17 cellular contexts compared by ENCODE assay signal in genomic region chr18:59267511-59268126, GRCh38. TPM values are rescaled to one million over a fixed set of nuclear protein-coding genes. Genes with fewer than 3 reads are reported as not detected.
DNase-seq lines count a peak whose midpoint lies in the region; ATAC-seq, FAIRE-seq and TF ChIP-seq lines count a peak whose summit lies in the region.
"Had no signal": no experiment of that assay in that cellular context is flagged by ENCODE, and none has a peak within 500 bp of the region (broad histone marks: within the 10 kb centered on the region; RNA-seq: fewer than 3 reads in every experiment).

No MANE protein-coding gene starts in this region.

- peaks cover 5% of the 10 kb centered on the region for H3K36me3 Mint-ChIP-seq in Calu3 (ENCODE audit: insufficient read depth, unreplicated experiment)
- H3K36me3 Mint-ChIP-seq in GM23338 (ENCODE audit: low read depth) = no peaks in the 10 kb centered on the region; the same call in 2 of the 3 replicates
- H3K36me3 Mint-ChIP-seq in nephron progenitor cell (ENCODE audit: low read depth) = no peaks in the 10 kb centered on the region

- no peaks in the 10 kb centered on the region for H3K9me3 Mint-ChIP-seq in Calu3 (ENCODE audit: low read depth, unreplicated experiment)
- peaks cover 3% of the 10 kb centered on the region; the same call in 2 of the 3 replicates for H3K9me3 Mint-ChIP-seq in GM23338
- peaks cover 12% of the 10 kb centered on the region for H3K9me3 Mint-ChIP-seq in nephron progenitor cell
- H3K9me3 Mint-ChIP-seq: activated naive CD4-positive, alpha-beta T cell treated with anti-CD3 and anti-CD28 coated beads for 36 hours; dendritic cell treated with granulocyte-macrophage colony-stimulating factor and Interleukin-4, amounts not matched to agents 40 ng/mL and 50 ng/mL, for 4 days had no signal

- BruUV-seq in Calu3 (replicated peaks; lab: Mats Ljungman, UMichigan) = no TSS peak

- peaks cover 10% of the 10 kb centered on the region; the same call in 1 of the 2 replicates for H3K23me2 ChIP-seq in H1 (ENCODE audit: low read depth, low read length)

- no peak overlapping the region for H3K4ac ChIP-seq in H1 (replicated peaks; ENCODE audit: insufficient read length, low read depth, low read length)

- H3K4me1 ChIP-seq in GM23338 (ENCODE audit: insufficient read depth) = peaks cover 66% of the 10 kb centered on the region
- H3K4me1 ChIP-seq in H1 (replicated peaks in 1 of 4; ENCODE audit: control insufficient read depth in 3 of 4, insufficient read depth in 4 of 4, low read length in 3 of 4) = peaks cover 0 to 49% (median 25%) of the 10 kb centered on the region in 4 experiments; a peak in 6 of 7 replicates

- H3K36me3 ChIP-seq in GM23338 (ENCODE audit: insufficient read depth) = no peaks in the 10 kb centered on the region; the same call in 1 of the 2 replicates
- H3K36me3 ChIP-seq in H1 (ENCODE audit: control insufficient read depth in 2 of 4, insufficient read depth in 4 of 4, low read length in 3 of 4) = no peaks in the 10 kb centered on the region; a peak in 1 of 8 replicates
- H3K36me3 ChIP-seq: vagina had no signal

- no peak overlapping the region for H3K9ac ChIP-seq in H1 (replicated peaks in 1 of 4; ENCODE audit: extremely low read depth in 1 of 4, low read depth in 3 of 4, low read length in 3 of 4)

- no peaks in the 10 kb centered on the region for H3K9me3 ChIP-seq in H1 (ENCODE audit: insufficient read depth in 2 of 2, low read depth in 1 of 2, low read length in 1 of 2)
- H3K9me3 ChIP-seq: vagina had no signal

- 4% methylated on average over 40 of the region's 40 CpGs; no CpG with 5 or more reads in 1 of the 2 experiments for WGBS in H1 (ENCODE audit: extremely low coverage in 1 of 2, insufficient coverage in 1 of 2, insufficient read length in 1 of 2, insufficient replicate concordance in 2 of 2, low coverage in 1 of 2, low lambda C conversion rate in 2 of 2, missing lambda C conversion rate in 1 of 2), 2 experiments

- H3F3A ChIP-seq in GM23338 (replicated peaks; ENCODE audit: low read depth) = peaks cover 25% of the 10 kb centered on the region

- H3K4me3 Mint-ChIP-seq in Calu3 (ENCODE audit: low read depth, unreplicated experiment) = peak overlapping the region; percentile 70
- peak overlapping the region; percentile 64 for H3K4me3 Mint-ChIP-seq in GM23338
- peak overlapping the region; percentile 71 for H3K4me3 Mint-ChIP-seq in nephron progenitor cell
- H3K4me3 Mint-ChIP-seq: activated B cell treated with CpG ODN at 0.5 μM for 24 hours; dendritic cell treated with granulocyte-macrophage colony-stimulating factor and Interleukin-4, amounts not matched to agents 40 ng/mL and 50 ng/mL, for 4 days had no signal

- H3K27ac ChIP-seq in GM23338 (ENCODE audit: low read depth) (no peak overlapping the region), H1 (ENCODE audit: low read depth, low read length) (no peak overlapping the region)
- H3K27ac ChIP-seq: vagina had no signal

- no peak overlapping the region for H2BK5ac ChIP-seq in H1 (ENCODE audit: low read depth, low read length)

- no peak overlapping the region for H3K56ac ChIP-seq in H1 (replicated peaks; ENCODE audit: insufficient read length, low read depth, low read length)

- CTCF ChIA-PET in Calu3 (lab: Charles Lee) (interaction anchor here (0.6 to 1.6 kb wide), 7 partner anchors 9 to 715 kb away, joined by 3 to 7 read pairs (median 4); no protein-coding TSS in a partner anchor), H1 (lab: Charles Lee; ENCODE audit: partially characterized antibody) (interaction anchor here (0.6 to 15.5 kb wide), 9 partner anchors 9 to 135 kb away, joined by 3 to 129 read pairs (median 7); partner anchors contain the start of genes GRP and LMAN1), HEK293T (lab: Yijun Ruan, JAX) (interaction anchor here (1.0 kb wide), 1 partner anchor 19 kb away, joined by 3 read pairs; no protein-coding TSS in a partner anchor)

- TF ChIP-seq CTCF in Calu3 (IDR thresholded peaks at IDR 0.05; ENCODE audit: unreplicated experiment) (no peak), GM23338 (conservative IDR thresholded peaks at IDR 0.05; ENCODE audit: low read depth in 2 of 2) (no peak), H1 (IDR thresholded peaks at IDR 0.05; ENCODE audit: control extremely low read depth in 1 of 3, insufficient read depth in 1 of 3, low read depth in 1 of 3, low read length in 3 of 3) (peak in 1 of 3 experiments; percentile 6; a peak in 1 of 4 replicates), nephron progenitor cell (IDR thresholded peaks at IDR 0.05) (no peak)

- H2BK15ac ChIP-seq in H1 (ENCODE audit: low read length) = no peak overlapping the region

- H3K27me3 ChIP-seq in GM23338 (ENCODE audit: insufficient read depth) = peaks cover 99% of the 10 kb centered on the region
- H3K27me3 ChIP-seq in H1 (replicated peaks in 1 of 4; ENCODE audit: control insufficient read depth in 3 of 4, extremely low read depth in 1 of 4, insufficient read depth in 3 of 4, low read length in 3 of 4) = peaks cover 86 to 98% (median 96%) of the 10 kb centered on the region in 4 experiments

- ATAC-seq in GM23338 = peak; percentile 8
- ATAC-seq: sciatic nerve had no signal

- no peak overlapping the region for H2BK20ac ChIP-seq in H1 (ENCODE audit: low read length)

- H3K27ac Mint-ChIP-seq in Calu3 (ENCODE audit: unreplicated experiment) (no peak overlapping the region), GM23338 (no peak overlapping the region), nephron progenitor cell (no peak overlapping the region)
- H3K27ac Mint-ChIP-seq: activated B cell treated with CpG ODN at 0.5 μM for 24 hours; activated naive CD4-positive, alpha-beta T cell treated with anti-CD3 and anti-CD28 coated beads for 36 hours; dendritic cell treated with granulocyte-macrophage colony-stimulating factor and Interleukin-4, amounts not matched to agents 40 ng/mL and 50 ng/mL, for 4 days had no signal

- POLR2A ChIA-PET in H1 (lab: Charles Lee; ENCODE audit: partially characterized antibody) (interaction anchor here (0.8 to 1.1 kb wide), 3 partner anchors 18 to 79 kb away, joined by 3 to 5 read pairs (median 4); partner anchors contain the start of gene GRP), HEK293T (lab: Yijun Ruan, JAX) (interaction anchor here (2.8 kb wide), 1 partner anchor 12 kb away, joined by 10 read pairs; no protein-coding TSS in a partner anchor)

- H4K5ac ChIP-seq in H1 (ENCODE audit: insufficient read length, low read depth, low read length) = no peak overlapping the region

- no peak for FAIRE-seq in H1 (lab: Jason Lieb, UNC)
- FAIRE-seq: GM18507 had no signal

- no peaks in the 10 kb centered on the region for H3K79me2 ChIP-seq in GM23338 (replicated peaks; ENCODE audit: insufficient read depth)
- H3K79me2 ChIP-seq in H1 (ENCODE audit: control insufficient read depth in 1 of 2, insufficient read depth in 2 of 2, low read length in 2 of 2) = no peaks in the 10 kb centered on the region

- no peak overlapping the region for H4K91ac ChIP-seq in H1 (replicated peaks; ENCODE audit: insufficient read length, low read length)

- peak; percentile 8 to 13; a peak in 1 of 4 replicates for TF ChIP-seq RAD21 in H1 (IDR thresholded peaks at IDR 0.05 in 1 of 2, conservative IDR thresholded peaks at IDR 0.05 in 1 of 2; ENCODE audit: low read depth in 2 of 2, low read length in 2 of 2)

- H3K9me2 ChIP-seq in GM23338 (ENCODE audit: insufficient read depth) = no peaks in the 10 kb centered on the region

- H3K14ac ChIP-seq in H1 (ENCODE audit: insufficient read length) = no peak overlapping the region

- H2BK12ac ChIP-seq in H1 (ENCODE audit: low read depth, low read length) = no peak overlapping the region; the same call in 1 of the 2 replicates

- H2AFZ ChIP-seq in GM23338 (peak overlapping the region; percentile 91), H1 (ENCODE audit: low read length) (peak overlapping the region; percentile 30; the same call in 1 of the 2 replicates)

- H3K4me2 ChIP-seq in GM23338 (peak overlapping the region; percentile 88), H1 (ENCODE audit: insufficient read depth in 1 of 2, low read depth in 2 of 2, low read length in 2 of 2) (peak overlapping the region; percentile 82 to 83)

- H4K8ac ChIP-seq in H1 (ENCODE audit: extremely low read depth, insufficient read depth, low read length) = no peak overlapping the region

- H3K4me1 Mint-ChIP-seq in Calu3 (ENCODE audit: low read depth, unreplicated experiment) = peaks cover 36% of the 10 kb centered on the region
- peaks cover 41% of the 10 kb centered on the region for H3K4me1 Mint-ChIP-seq in GM23338
- H3K4me1 Mint-ChIP-seq in nephron progenitor cell = peaks cover 21% of the 10 kb centered on the region

- DNase-seq in Calu3 = peak; percentile 45
- peak; percentile 75 for DNase-seq in GM23338 (ENCODE audit: low spot score)
- DNase-seq in H1 (ENCODE audit: low read depth in 1 of 2, low spot score in 2 of 2) = peak in 1 of 2 experiments; percentile 65
- DNase-seq in nephron progenitor cell = no peak
- no peak for DNase-seq in DMS153 treated with DMSO at 0.1 percent for 48 hours (lab: John Stamatoyannopoulos, UW; ENCODE audit: unreplicated experiment)
- no peak for DNase-seq in activated gamma-delta T cell (lab: John Stamatoyannopoulos, UW)
- no peak for DNase-seq in HEK293T (ENCODE audit: extremely low spot score)
- DNase-seq: activated B cell treated with CpG ODN at 0.5 μM for 24 hours; activated naive CD4-positive, alpha-beta T cell treated with anti-CD3 and anti-CD28 coated beads for 36 hours; DMS153; head of caudate nucleus; midbrain; NCI-H2107 had no signal

- H2AK5ac ChIP-seq in H1 (ENCODE audit: low read depth, low read length) = no peak overlapping the region

- no peak overlapping the region for H3K23ac ChIP-seq in H1 (ENCODE audit: insufficient read length)

- no peak for TF ChIP-seq EP300 in H1 (IDR thresholded peaks at IDR 0.05; ENCODE audit: borderline replicate concordance in 1 of 2, low read depth in 2 of 2, low read length in 2 of 2)

- H3K18ac ChIP-seq in H1 (ENCODE audit: extremely low read depth, low read length) = peak overlapping the region; percentile 55; the same call in 1 of the 2 replicates

- H3K27me3 Mint-ChIP-seq in Calu3 (ENCODE audit: unreplicated experiment) = peaks cover 99% of the 10 kb centered on the region
- H3K27me3 Mint-ChIP-seq in GM23338 (ENCODE audit: insufficient read depth, low read depth, poor library complexity) = peaks cover 96% of the 10 kb centered on the region
- H3K27me3 Mint-ChIP-seq in nephron progenitor cell (ENCODE audit: low read depth, poor library complexity) = peaks cover 100% of the 10 kb centered on the region

- H3K4me3 ChIP-seq in GM23338 = peak overlapping the region; percentile 69
- peak overlapping the region in 3 of 4 experiments; percentile 12 to 63 (median 21); a peak in 6 of 8 replicates for H3K4me3 ChIP-seq in H1 (ENCODE audit: extremely low read depth in 1 of 4, insufficient read depth in 2 of 4, low read depth in 3 of 4, low read length in 4 of 4)
- H3K4me3 ChIP-seq: vagina had no signal

- intact Hi-C loops in Calu3 (cut with micrococcal nuclease; ENCODE audit: unreplicated experiment) = no loop called here

- no peak for TF ChIP-seq POLR2A in H1 (IDR thresholded peaks at IDR 0.05; ENCODE audit: control extremely low read depth in 1 of 2, low read depth in 2 of 2, low read length in 2 of 2)

- H3K79me1 ChIP-seq in H1 (ENCODE audit: low read depth, low read length) = no peaks in the 10 kb centered on the region

- H2BK120ac ChIP-seq in H1 (replicated peaks; ENCODE audit: low read depth, low read length) = no peak overlapping the region

- peaks cover 23% of the 10 kb centered on the region for H4K20me1 ChIP-seq in GM23338 (replicated peaks; ENCODE audit: insufficient read depth)
- H4K20me1 ChIP-seq in H1 (replicated peaks in 1 of 2; ENCODE audit: control insufficient read depth in 1 of 2, insufficient read depth in 2 of 2, low read length in 2 of 2) = peaks cover 15 to 25% of the 10 kb centered on the region in 2 experiments

RNA-seq across cellular contexts. Expression of gene RAX, which starts 5.6 kb away (rescaled TPM):
- total RNA-seq in Calu3 (2022) = not detected in 2 replicates
- 0.03 and 0.08 TPM in 2 replicates for total RNA-seq in GM23338 (2014; rRNA removed; shearing (Covaris generic))
- polyA plus RNA-seq in GM23338 (2016; fragmentation: Nextera tagmentation; extraction: Ambion mirVana) (0.16 and 0.68 TPM in 2 replicates), H1 (2011; rRNA removed) (0.12 and 0.36 TPM in 2 replicates)
- 0.52 and 0.80 TPM in 2 replicates for total RNA-seq in H1 (2021; fragmentation: NEBNext Ultra II Directional; extraction: Animal tissue kit (Norgen Biotek cat#: 25700))
- 0.18 TPM for polyA plus RNA-seq in H1 (2011; cell fraction: cytosol; rRNA removed)
- 0.83 TPM for polyA plus RNA-seq in H1 (2011; cell fraction: nucleus; rRNA removed)
- 0.09 to 0.31 TPM (median 0.22 TPM) in 3 of 4 replicates, not detected in the other for polyA plus RNA-seq in H1 (2012, experiment 1 of 2)
- polyA plus RNA-seq in H1 (2012, experiment 2 of 2) = 0.14 TPM
- 0.14 TPM for polyA plus RNA-seq in H1 (2013, experiment 1 of 2)
- 0.11 TPM for polyA plus RNA-seq in H1 (2013, experiment 2 of 2)
- polyA minus RNA-seq in H1 (2011; rRNA and poly(A)+ RNA removed) = not detected in 2 replicates
- polyA minus RNA-seq in H1 (2011; cell fraction: cytosol; rRNA and poly(A)+ RNA removed) = 0.59 TPM
- 1.6 TPM for polyA minus RNA-seq in H1 (2011; cell fraction: nucleus; rRNA and poly(A)+ RNA removed)
- total RNA-seq: activated B cell treated with CpG ODN at 0.5 μM for 24 hours; activated naive CD4-positive, alpha-beta T cell treated with anti-CD3 and anti-CD28 coated beads for 36 hours; sciatic nerve; vagina had no signal

RNA-seq across cellular contexts. Expression of gene GRP, which starts 47.7 kb away (rescaled TPM):
- not detected in 2 replicates for total RNA-seq in Calu3 (2022)
- not detected in 2 replicates for total RNA-seq in GM23338 (2014; rRNA removed; shearing (Covaris generic))
- not detected in 2 replicates for polyA plus RNA-seq in GM23338 (2016; fragmentation: Nextera tagmentation; extraction: Ambion mirVana)
- not detected in 2 replicates for total RNA-seq in H1 (2021; fragmentation: NEBNext Ultra II Directional; extraction: Animal tissue kit (Norgen Biotek cat#: 25700))
- polyA plus RNA-seq in H1 (2011; rRNA removed) = not detected in 2 replicates
- not detected for polyA plus RNA-seq in H1 (2011; cell fraction: cytosol; rRNA removed)
- 0.14 TPM for polyA plus RNA-seq in H1 (2011; cell fraction: nucleus; rRNA removed)
- polyA plus RNA-seq in H1 (2012, experiment 1 of 2) = not detected in 4 replicates
- polyA plus RNA-seq in H1 (2012, experiment 2 of 2) = not detected
- not detected for polyA plus RNA-seq in H1 (2013, experiment 1 of 2)
- polyA plus RNA-seq in H1 (2013, experiment 2 of 2) = not detected
- not detected in 2 replicates for polyA minus RNA-seq in H1 (2011; rRNA and poly(A)+ RNA removed)
- polyA minus RNA-seq in H1 (2011; cell fraction: cytosol; rRNA and poly(A)+ RNA removed) = not detected
- not detected for polyA minus RNA-seq in H1 (2011; cell fraction: nucleus; rRNA and poly(A)+ RNA removed)
- total RNA-seq: activated B cell treated with CpG ODN at 0.5 μM for 24 hours; activated naive CD4-positive, alpha-beta T cell treated with anti-CD3 and anti-CD28 coated beads for 36 hours; sciatic nerve; vagina had no signal

RNA-seq across cellular contexts. Expression of gene CPLX4, which starts 50.8 kb away (rescaled TPM):
- not detected in 2 replicates for total RNA-seq in Calu3 (2022)
- total RNA-seq in GM23338 (2014; rRNA removed; shearing (Covaris generic)) = not detected in 2 replicates
- polyA plus RNA-seq in GM23338 (2016; fragmentation: Nextera tagmentation; extraction: Ambion mirVana) = not detected in 2 replicates
- not detected in 2 replicates for total RNA-seq in H1 (2021; fragmentation: NEBNext Ultra II Directional; extraction: Animal tissue kit (Norgen Biotek cat#: 25700))
- polyA plus RNA-seq in H1 (2011; rRNA removed) = not detected in 2 replicates
- polyA plus RNA-seq in H1 (2011; cell fraction: cytosol; rRNA removed) = not detected
- not detected for polyA plus RNA-seq in H1 (2011; cell fraction: nucleus; rRNA removed)
- not detected in 4 replicates for polyA plus RNA-seq in H1 (2012, experiment 1 of 2)
- polyA plus RNA-seq in H1 (2012, experiment 2 of 2) = not detected
- not detected for polyA plus RNA-seq in H1 (2013, experiment 1 of 2)
- polyA plus RNA-seq in H1 (2013, experiment 2 of 2) = not detected
- polyA minus RNA-seq in H1 (2011; rRNA and poly(A)+ RNA removed) = not detected in 2 replicates
- polyA minus RNA-seq in H1 (2011; cell fraction: cytosol; rRNA and poly(A)+ RNA removed) = not detected
- polyA minus RNA-seq in H1 (2011; cell fraction: nucleus; rRNA and poly(A)+ RNA removed) = not detected
- total RNA-seq: activated B cell treated with CpG ODN at 0.5 μM for 24 hours; activated naive CD4-positive, alpha-beta T cell treated with anti-CD3 and anti-CD28 coated beads for 36 hours; sciatic nerve; vagina had no signal

Comparison
In these comparisons a context has a peak if more than half of its experiments do, and no peak if none do; other contexts are left out.
1. DNase-seq: peak in Calu3 (single experiment) and GM23338 (single experiment); none in nephron progenitor cell (single experiment), DMS153 treated with DMSO at 0.1 percent for 48 hours (single experiment), activated gamma-delta T cell (single experiment) and HEK293T (single experiment).
2. Peak in every context shown above with its lines, with median percentiles within 50 percentile points of each other: H3K4me3 Mint-ChIP-seq.